In genomic region chr19:37334179-37335071, GRCh38 we compare ENCODE assay signal across 8 cellular contexts. TPM values are rescaled to one million over a fixed set of nuclear protein-coding genes. Genes with fewer than 3 reads are reported as not detected.
DNase-seq lines count a peak whose midpoint lies in the region; TF ChIP-seq lines count a peak whose summit lies in the region.

No MANE protein-coding gene starts in this region.

- H3K4me3 ChIP-seq in AG04450 (ENCODE audit: low read depth, low read length) (peak overlapping the region; percentile 99), left ventricle myocardium inferior (peak overlapping the region; percentile 98)

- H3K27ac ChIP-seq in AG04450 (ENCODE audit: low read depth, low read length) (peak overlapping the region; percentile 65), angular gyrus (ENCODE audit: low read depth, low read length) (peak overlapping the region; percentile 73), left ventricle myocardium inferior (replicated peaks) (peak overlapping the region; percentile 95)

- H3K27me3 Mint-ChIP-seq in type B pancreatic cell: no peaks in the 10 kb centered on the region

- POLR2A ChIA-PET in AG04450 (lab: Yijun Ruan, JAX): interaction anchor here (1.3 to 1.4 kb wide), 3 partner anchors 17 to 133 kb away, joined by 8 to 13 read pairs (median 8); partner anchors contain the start of genes ZNF527 and ZNF569

- intact Hi-C loops in left ventricle myocardium inferior (cut with micrococcal nuclease) (no loop called here), posterior vena cava (cut with DNase I) (loop anchor here in 1 of 2 donors (5.0 kb wide), 1 partner anchor 477 kb away; no protein-coding TSS in a partner anchor)

- H3K27me3 ChIP-seq in AG04450 (ENCODE audit: control insufficient read depth, insufficient read depth, low read length): no peaks in the 10 kb centered on the region
- no peaks in the 10 kb centered on the region for H3K27me3 ChIP-seq in left ventricle myocardium inferior (ENCODE audit: low read depth)

- peak overlapping the region; percentile 91 for H3K27ac Mint-ChIP-seq in type B pancreatic cell

- no peak for TF ChIP-seq CTCF in AG04450 (IDR thresholded peaks at IDR 0.05; ENCODE audit: low read depth, low read length)
- no peak for TF ChIP-seq CTCF in left ventricle myocardium inferior (IDR thresholded peaks at IDR 0.05; ENCODE audit: borderline replicate concordance)
- no peak for TF ChIP-seq CTCF in type B pancreatic cell (conservative IDR thresholded peaks at IDR 0.05)

- H3K9me3 ChIP-seq in AG04450 (ENCODE audit: control insufficient read depth, insufficient read depth, low read length) (peaks cover 10% of the 10 kb centered on the region; the same call in 1 of the 2 replicates), left ventricle myocardium inferior (replicated peaks) (no peaks in the 10 kb centered on the region)

- TF ChIP-seq RAD21 in Ishikawa (IDR thresholded peaks at IDR 0.05; ENCODE audit: low read depth): no peak

- CTCF ChIA-PET in AG04450 (lab: Charles Lee): interaction anchor here (0.7 kb wide), 1 partner anchor 36 kb away, joined by 3 read pairs; the partner anchor contains the start of gene ZNF527

- H3K9me3 Mint-ChIP-seq in type B pancreatic cell: peaks cover 4% of the 10 kb centered on the region

- peaks cover 13% of the 10 kb centered on the region for H3K36me3 ChIP-seq in left ventricle myocardium inferior

- H3K4me1 ChIP-seq in left ventricle myocardium inferior: peaks cover 62% of the 10 kb centered on the region

- H3K4me1 Mint-ChIP-seq in type B pancreatic cell (ENCODE audit: unreplicated experiment): peaks cover 17% of the 10 kb centered on the region

- peaks cover 40% of the 10 kb centered on the region for H3K36me3 Mint-ChIP-seq in type B pancreatic cell

- TF ChIP-seq EP300 in Ishikawa (IDR thresholded peaks at IDR 0.05; ENCODE audit: borderline replicate concordance): no peak

- H3K4me3 Mint-ChIP-seq in type B pancreatic cell: peak overlapping the region; percentile 95

- DNase-seq in AG04450 (ENCODE audit: low read depth, low spot score) (peak; percentile 56), GM19238 (ENCODE audit: insufficient read length, low spot score) (peak; percentile 87), T follicular helper cell (ENCODE audit: low read depth) (peak; percentile 88), left ventricle myocardium inferior (peak; percentile 93), posterior vena cava (ENCODE audit: low spot score) (peak; percentile 97), type B pancreatic cell (ENCODE audit: extremely low spot score, unreplicated experiment) (peak; percentile 87)

TF ChIP-seq in Ishikawa, 13 proteins besides CTCF, POLR2A, EP300 and RAD21:
- TF ChIP-seq CREB1 (IDR thresholded peaks at IDR 0.05; ENCODE audit: low read depth) (peak; percentile 83), ZBTB7A (IDR thresholded peaks at IDR 0.05; ENCODE audit: low read depth) (no peak), MAX (IDR thresholded peaks at IDR 0.05) (peak; percentile 28; the same call in 1 of the 2 replicates), YY1 (IDR thresholded peaks at IDR 0.05; ENCODE audit: low read depth) (no peak), TAF1 (IDR thresholded peaks at IDR 0.05; ENCODE audit: low read depth) (0 out of 2 replicates have a peak, but pooled peaks have one; percentile 29)
TF ChIP-seq in Ishikawa: peak in this region for 3.

RNA-seq across cellular contexts. Expression of gene ZNF527, which starts 36.5 kb away (rescaled TPM):
- polyA plus RNA-seq in AG04450 (2011; rRNA removed): 3.5 and 4.0 TPM in 2 replicates
- polyA minus RNA-seq in AG04450 (2011; rRNA and poly(A)+ RNA removed): 4.3 and 5.0 TPM in 2 replicates
- 6.2 TPM for total RNA-seq in left ventricle myocardium inferior
- total RNA-seq in posterior vena cava: 1 to 10 TPM; 4.2 to 6.7 TPM
- total RNA-seq in type B pancreatic cell (ENCODE audit: low replicate concordance): 6.5 and 8.7 TPM in 2 replicates

Comparison
In these comparisons a context has a peak if more than half of its experiments do, and no peak if none do; other contexts are left out.
1. Peak in every context shown above with its lines: DNase-seq, H3K4me3 ChIP-seq and H3K27ac ChIP-seq.